16 cellular contexts compared by ENCODE assay signal in genomic region chr11:76626266-76626665, GRCh38. TPM values are rescaled to one million over a fixed set of nuclear protein-coding genes. Genes with fewer than 3 reads are reported as not detected.
DNase-seq lines count a peak whose midpoint lies in the region; ATAC-seq and TF ChIP-seq lines count a peak whose summit lies in the region.
"Had no signal": no experiment of that assay in that cellular context is flagged by ENCODE, and none has a peak within 500 bp of the region (broad histone marks: within the 10 kb centered on the region; RNA-seq: fewer than 3 reads in every experiment).

No MANE protein-coding gene starts in this region.

- peaks cover 19 to 42% (median 27%) of the 10 kb centered on the region in 3 donors for H3K27me3 Mint-ChIP-seq in CD14-positive monocyte (ENCODE audit: low read depth in 3 of 3)
- H3K27me3 Mint-ChIP-seq in dendritic cell treated with granulocyte-macrophage colony-stimulating factor and Interleukin-4, amounts not matched to agents 40 ng/mL and 50 ng/mL, for 4 days: peaks cover 38% of the 10 kb centered on the region
- H3K27me3 Mint-ChIP-seq: activated CD4-positive, alpha-beta T cell treated with anti-CD3 and anti-CD28 coated beads for 36 hours had no signal

- WGBS in sigmoid colon, 2 donors: 93 to 100% methylated on average over 3 of the region's 3 CpGs

- H3K27ac Mint-ChIP-seq in CD14-positive monocyte: peak overlapping the region; percentile 21 to 100 (median 85)
- H3K27ac Mint-ChIP-seq in dendritic cell treated with granulocyte-macrophage colony-stimulating factor and Interleukin-4, amounts not matched to agents 40 ng/mL and 50 ng/mL, for 4 days: peak overlapping the region; percentile 81

- peak overlapping the region; percentile 59 for H3K4me2 ChIP-seq in KMS-11

- peaks cover 14 to 24% of the 10 kb centered on the region in 2 donors for H3K36me3 Mint-ChIP-seq in CD14-positive monocyte
- H3K36me3 Mint-ChIP-seq in dendritic cell treated with granulocyte-macrophage colony-stimulating factor and Interleukin-4, amounts not matched to agents 40 ng/mL and 50 ng/mL, for 4 days (ENCODE audit: low read depth): peaks cover 8% of the 10 kb centered on the region

- H3K36me3 ChIP-seq in KMS-11 (ENCODE audit: insufficient read depth) (no peaks in the 10 kb centered on the region), sigmoid colon (no peaks in the 10 kb centered on the region)
- H3K36me3 ChIP-seq: thyroid gland had no signal

- no peak for ATAC-seq in HG03159 (IDR thresholded peaks at IDR 0.05; ENCODE audit: unreplicated experiment)
- ATAC-seq: left cardiac atrium had no signal

- no peak for TF ChIP-seq EP300 in sigmoid colon (IDR thresholded peaks at IDR 0.05)

- H3K9me3 Mint-ChIP-seq in CD14-positive monocyte: peaks cover 9 to 25% (median 17%) of the 10 kb centered on the region in 7 donors
- peaks cover 11% of the 10 kb centered on the region for H3K9me3 Mint-ChIP-seq in dendritic cell treated with granulocyte-macrophage colony-stimulating factor and Interleukin-4, amounts not matched to agents 40 ng/mL and 50 ng/mL, for 4 days

- no peaks in the 10 kb centered on the region for H3K79me2 ChIP-seq in KMS-11 (ENCODE audit: insufficient read depth, low read depth)

- peaks cover 33% of the 10 kb centered on the region for H3K4me1 ChIP-seq in KMS-11 (ENCODE audit: low read depth, poor library complexity, severe bottlenecking)
- H3K4me1 ChIP-seq in sigmoid colon: peaks cover 0 to 35% (median 28%) of the 10 kb centered on the region in 4 donors

- H3K9me3 ChIP-seq in sigmoid colon: peaks cover 0 to 4% (median 0%) of the 10 kb centered on the region in 4 donors
- H3K9me3 ChIP-seq: thyroid gland had no signal

- H3K27ac ChIP-seq in KMS-11 (no peak overlapping the region), sigmoid colon (no peak overlapping the region)
- H3K27ac ChIP-seq: epithelial cell of prostate, thyroid gland had no signal

- H3K27me3 ChIP-seq in KMS-11 (ENCODE audit: insufficient read depth, low read depth) (no peaks in the 10 kb centered on the region; the same call in 1 of the 2 replicates), sigmoid colon (no peaks in the 10 kb centered on the region)
- H3K27me3 ChIP-seq: thyroid gland had no signal

- DNase-seq in CD14-positive monocyte (ENCODE audit: low spot score) (no peak), sigmoid colon (peak; percentile 19), HCEC 1CT (no peak), Ammon's horn (ENCODE audit: low spot score) (no peak)
- DNase-seq: left cardiac atrium, mesendoderm, NCI-H1105 treated with DMSO at 0.1 percent for 48 hours, NCI-H2081 treated with DMSO at 0.1 percent for 48 hours, NCI-H82, thyroid gland had no signal

- intact Hi-C loops in CD14-positive monocyte (cut with micrococcal nuclease) (no loop called here), sigmoid colon (cut with DNase I) (no loop called here)
- intact Hi-C loops in dendritic cell treated with granulocyte-macrophage colony-stimulating factor and Interleukin-4, amounts not matched to agents 40 ng/mL and 50 ng/mL, for 4 days (cut with micrococcal nuclease): no loop called here

- no peaks in the 10 kb centered on the region; the same call in 1 of the 2 replicates for H4K20me1 ChIP-seq in KMS-11 (ENCODE audit: insufficient read depth)

- peaks cover 55% of the 10 kb centered on the region for H3K4me1 Mint-ChIP-seq in CD14-positive monocyte
- H3K4me1 Mint-ChIP-seq in dendritic cell treated with granulocyte-macrophage colony-stimulating factor and Interleukin-4, amounts not matched to agents 40 ng/mL and 50 ng/mL, for 4 days (ENCODE audit: low read depth): peaks cover 69% of the 10 kb centered on the region

- H3K4me3 Mint-ChIP-seq in CD14-positive monocyte: no peak overlapping the region
- no peak overlapping the region for H3K4me3 Mint-ChIP-seq in dendritic cell treated with granulocyte-macrophage colony-stimulating factor and Interleukin-4, amounts not matched to agents 40 ng/mL and 50 ng/mL, for 4 days
- H3K4me3 Mint-ChIP-seq: activated CD4-positive, alpha-beta T cell treated with anti-CD3 and anti-CD28 coated beads for 36 hours had no signal

- no peak for TF ChIP-seq POLR2A in sigmoid colon (IDR thresholded peaks at IDR 0.05)

- no peak for TF ChIP-seq CTCF in CD14-positive monocyte (IDR thresholded peaks at IDR 0.05)
- no peak for TF ChIP-seq CTCF in KMS-11 (conservative IDR thresholded peaks at IDR 0.05; ENCODE audit: low read depth, low read length)
- no peak for TF ChIP-seq CTCF in sigmoid colon (IDR thresholded peaks at IDR 0.05)

- H3K4me3 ChIP-seq in KMS-11 (IDR thresholded peaks at IDR 0.05; ENCODE audit: insufficient read depth, low read depth, low read length) (no peak overlapping the region), sigmoid colon (no peak overlapping the region)
- H3K4me3 ChIP-seq: thyroid gland had no signal

- H2AFZ ChIP-seq in KMS-11 (ENCODE audit: low read depth): no peak overlapping the region

- H3K9ac ChIP-seq in KMS-11: no peak overlapping the region

RNA-seq across cellular contexts. Expression of gene LRRC32, which starts 44.3 kb away (rescaled TPM):
- polyA plus RNA-seq in CD14-positive monocyte: not detected
- total RNA-seq in sigmoid colon: 10 to 100 TPM in 3 of 4 donors, 1 to 10 TPM in 1; 6.4 to 30.7 (median 16.2) TPM
- 10 to 100 TPM in 1 of 3 donors, 1 to 10 TPM in 1, under 1 TPM in 1; 0.69 to 18.3 (median 1.8) TPM for polyA plus RNA-seq in sigmoid colon
- polyA plus RNA-seq: naive thymus-derived CD4-positive, alpha-beta T cell had no signal
